ENCODE assay signal across 1 cellular context in the genomic region with DNA sequence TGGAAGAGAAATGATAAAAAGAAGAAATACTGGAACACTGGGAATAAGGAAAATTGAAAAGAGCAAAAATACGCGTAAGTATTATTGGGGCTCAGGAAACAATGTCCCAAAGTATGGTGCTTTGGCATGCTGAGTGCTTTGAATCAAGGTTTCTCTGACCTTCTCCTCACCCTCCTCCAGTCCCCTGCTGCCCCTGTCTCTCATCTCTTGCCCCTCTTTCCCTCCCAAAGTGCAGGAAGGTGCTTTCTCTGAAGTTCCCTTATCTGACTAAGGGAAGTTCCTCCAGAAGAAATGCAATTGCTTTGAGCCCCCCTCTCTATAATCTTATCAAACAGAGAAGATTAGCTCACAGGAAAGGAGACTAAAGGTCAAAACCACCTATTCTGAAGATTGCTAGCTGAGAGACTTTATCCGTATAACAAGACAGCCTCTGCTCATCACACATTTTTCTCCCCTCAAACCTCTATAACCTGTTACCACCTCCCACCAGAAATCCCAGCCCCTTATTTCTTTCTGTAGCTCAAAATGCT.
TF ChIP-seq lines count a peak whose summit lies in the region.

No MANE protein-coding gene starts in this region.

TF ChIP-seq in K562, 482 proteins besides CTCF, POLR2A, EP300 and RAD21 (continued from another document):
- TF ChIP-seq, protein P1, sequence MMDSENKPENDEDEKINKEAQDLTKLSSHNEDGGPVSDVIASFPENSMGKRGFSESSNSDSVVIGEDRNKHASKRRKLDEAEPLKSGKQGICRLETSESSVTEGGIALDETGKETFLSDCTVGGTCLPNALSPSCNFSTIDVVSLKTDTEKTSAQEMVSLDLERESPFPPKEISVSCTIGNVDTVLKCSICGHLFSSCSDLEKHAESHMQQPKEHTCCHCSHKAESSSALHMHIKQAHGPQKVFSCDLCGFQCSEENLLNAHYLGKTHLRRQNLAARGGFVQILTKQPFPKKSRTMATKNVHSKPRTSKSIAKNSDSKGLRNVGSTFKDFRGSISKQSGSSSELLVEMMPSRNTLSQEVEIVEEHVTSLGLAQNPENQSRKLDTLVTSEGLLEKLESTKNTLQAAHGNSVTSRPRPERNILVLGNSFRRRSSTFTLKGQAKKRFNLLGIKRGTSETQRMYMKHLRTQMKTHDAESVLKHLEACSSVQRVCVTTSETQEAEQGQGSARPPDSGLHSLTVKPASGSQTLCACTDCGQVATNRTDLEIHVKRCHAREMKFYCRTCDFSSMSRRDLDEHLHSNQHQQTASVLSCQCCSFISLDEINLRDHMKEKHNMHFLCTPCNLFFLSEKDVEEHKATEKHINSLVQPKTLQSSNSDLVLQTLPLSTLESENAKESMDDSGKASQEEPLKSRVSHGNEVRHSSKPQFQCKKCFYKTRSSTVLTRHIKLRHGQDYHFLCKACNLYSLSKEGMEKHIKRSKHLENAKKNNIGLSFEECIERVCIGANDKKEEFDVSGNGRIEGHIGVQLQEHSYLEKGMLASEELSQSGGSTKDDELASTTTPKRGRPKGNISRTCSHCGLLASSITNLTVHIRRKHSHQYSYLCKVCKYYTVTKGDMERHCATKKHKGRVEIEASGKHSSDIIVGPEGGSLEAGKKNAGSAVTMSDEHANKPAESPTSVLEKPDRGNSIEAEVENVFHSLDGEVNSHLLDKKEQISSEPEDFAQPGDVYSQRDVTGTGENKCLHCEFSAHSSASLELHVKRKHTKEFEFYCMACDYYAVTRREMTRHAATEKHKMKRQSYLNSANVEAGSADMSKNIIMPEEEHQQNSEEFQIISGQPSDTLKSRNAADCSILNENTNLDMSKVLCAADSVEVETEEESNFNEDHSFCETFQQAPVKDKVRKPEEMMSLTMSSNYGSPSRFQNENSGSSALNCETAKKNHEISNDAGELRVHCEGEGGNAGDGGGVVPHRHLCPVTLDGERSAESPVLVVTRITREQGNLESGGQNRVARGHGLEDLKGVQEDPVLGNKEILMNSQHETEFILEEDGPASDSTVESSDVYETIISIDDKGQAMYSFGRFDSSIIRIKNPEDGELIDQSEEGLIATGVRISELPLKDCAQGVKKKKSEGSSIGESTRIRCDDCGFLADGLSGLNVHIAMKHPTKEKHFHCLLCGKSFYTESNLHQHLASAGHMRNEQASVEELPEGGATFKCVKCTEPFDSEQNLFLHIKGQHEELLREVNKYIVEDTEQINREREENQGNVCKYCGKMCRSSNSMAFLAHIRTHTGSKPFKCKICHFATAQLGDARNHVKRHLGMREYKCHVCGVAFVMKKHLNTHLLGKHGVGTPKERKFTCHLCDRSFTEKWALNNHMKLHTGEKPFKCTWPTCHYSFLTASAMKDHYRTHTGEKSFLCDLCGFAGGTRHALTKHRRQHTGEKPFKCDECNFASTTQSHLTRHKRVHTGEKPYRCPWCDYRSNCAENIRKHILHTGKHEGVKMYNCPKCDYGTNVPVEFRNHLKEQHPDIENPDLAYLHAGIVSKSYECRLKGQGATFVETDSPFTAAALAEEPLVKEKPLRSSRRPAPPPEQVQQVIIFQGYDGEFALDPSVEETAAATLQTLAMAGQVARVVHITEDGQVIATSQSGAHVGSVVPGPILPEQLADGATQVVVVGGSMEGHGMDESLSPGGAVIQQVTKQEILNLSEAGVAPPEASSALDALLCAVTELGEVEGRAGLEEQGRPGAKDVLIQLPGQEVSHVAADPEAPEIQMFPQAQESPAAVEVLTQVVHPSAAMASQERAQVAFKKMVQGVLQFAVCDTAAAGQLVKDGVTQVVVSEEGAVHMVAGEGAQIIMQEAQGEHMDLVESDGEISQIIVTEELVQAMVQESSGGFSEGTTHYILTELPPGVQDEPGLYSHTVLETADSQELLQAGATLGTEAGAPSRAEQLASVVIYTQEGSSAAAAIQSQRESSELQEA (IDR thresholded peaks at IDR 0.05; ENCODE audit: low read depth) = no peak
- TF ChIP-seq ELF2 (CRISPR knock-in tag; IDR thresholded peaks at IDR 0.05) = no peak
- TF ChIP-seq ZNF197 (CRISPR knock-in tag; IDR thresholded peaks at IDR 0.05; ENCODE audit: low read depth) = no peak
- no peak for TF ChIP-seq BHLHE40 (IDR thresholded peaks at IDR 0.05; ENCODE audit: low read length)
